ENCODE assay signal across 9 cellular contexts in the genomic region with DNA sequence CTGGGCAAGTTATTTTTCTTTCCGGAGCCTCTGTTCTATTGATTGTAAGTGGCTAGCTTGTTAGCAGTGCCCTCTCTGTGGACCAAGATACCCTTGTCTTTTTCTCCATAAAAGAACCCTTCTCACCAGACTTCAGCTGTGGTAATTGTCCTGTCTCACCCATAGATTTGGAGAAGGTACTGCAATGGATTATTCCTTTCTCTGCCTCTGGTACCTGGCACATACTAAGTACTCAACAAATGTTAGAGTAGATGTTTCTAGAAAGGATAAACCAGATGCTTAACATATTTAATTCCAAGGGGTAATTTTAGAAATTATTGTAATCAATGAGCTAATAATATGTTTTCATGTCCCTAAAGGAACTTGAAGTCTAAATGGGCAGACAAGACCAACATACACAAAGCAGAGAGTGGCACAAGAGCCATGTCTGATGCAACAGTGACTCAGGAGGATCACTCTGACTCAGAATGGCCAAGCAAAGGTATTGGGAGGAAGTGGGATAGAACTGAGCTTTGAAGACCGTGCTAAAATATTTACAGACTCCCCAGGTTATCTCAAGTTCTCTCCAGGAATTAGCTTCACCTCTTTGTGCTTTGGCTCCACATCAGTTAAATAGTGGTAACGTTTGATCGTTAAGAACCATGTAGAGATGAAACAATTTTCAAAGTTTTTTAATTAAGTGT.
DNase-seq lines count a peak whose midpoint lies in the region; ATAC-seq and TF ChIP-seq lines count a peak whose summit lies in the region.
"Had no signal": no experiment of that assay in that cellular context is flagged by ENCODE, and none has a peak within 500 bp of the region (broad histone marks: within the 10 kb centered on the region; RNA-seq: fewer than 3 reads in every experiment).

No MANE protein-coding gene starts in this region.

- H3K4me1 ChIP-seq in ACC112 (ENCODE audit: control insufficient read depth, insufficient read depth, low read length, unreplicated experiment), result peaks cover 12% of the 10 kb centered on the region
- peaks cover 4% of the 10 kb centered on the region for H3K4me1 ChIP-seq in lower lobe of right lung

- no peak for TF ChIP-seq CTCF in activated CD8-positive, alpha-beta T cell treated with anti-CD3 and anti-CD28 coated beads for 36 hours (IDR thresholded peaks at IDR 0.05)
- TF ChIP-seq CTCF in chondrocyte (IDR thresholded peaks at IDR 0.05), result no peak
- TF ChIP-seq CTCF in lower lobe of right lung (IDR thresholded peaks at IDR 0.05), result no peak

- peaks cover 10% of the 10 kb centered on the region for H3K4me1 Mint-ChIP-seq in activated CD8-positive, alpha-beta T cell treated with anti-CD3 and anti-CD28 coated beads for 36 hours (ENCODE audit: low read depth)
- peaks cover 6% of the 10 kb centered on the region for H3K4me1 Mint-ChIP-seq in chondrocyte (ENCODE audit: low read depth)

- no peaks in the 10 kb centered on the region for H3K79me2 ChIP-seq in ACC112 (ENCODE audit: control insufficient read depth, insufficient read depth, low read length, unreplicated experiment)

- CTCF ChIA-PET in activated CD8-positive, alpha-beta T cell treated with anti-CD3 and anti-CD28 coated beads for 36 hours (lab: Charles Lee), result no interaction called here

- POLR2A ChIA-PET in activated CD8-positive, alpha-beta T cell treated with anti-CD3 and anti-CD28 coated beads for 36 hours (lab: Charles Lee), result no interaction called here

- H3K27me3 Mint-ChIP-seq in activated CD8-positive, alpha-beta T cell treated with anti-CD3 and anti-CD28 coated beads for 36 hours, result peaks cover 31% of the 10 kb centered on the region
- peaks cover 2% of the 10 kb centered on the region for H3K27me3 Mint-ChIP-seq in chondrocyte (ENCODE audit: low read depth)

- peak overlapping the region; percentile 13 for H3K27ac Mint-ChIP-seq in activated CD8-positive, alpha-beta T cell treated with anti-CD3 and anti-CD28 coated beads for 36 hours
- H3K27ac Mint-ChIP-seq in chondrocyte (ENCODE audit: unreplicated experiment), result no peak overlapping the region

- H3K36me3 Mint-ChIP-seq in activated CD8-positive, alpha-beta T cell treated with anti-CD3 and anti-CD28 coated beads for 36 hours (ENCODE audit: low read depth), result no peaks in the 10 kb centered on the region
- peaks cover 4% of the 10 kb centered on the region for H3K36me3 Mint-ChIP-seq in chondrocyte (ENCODE audit: low read depth)

- no peaks in the 10 kb centered on the region for H3K9me3 ChIP-seq in lower lobe of right lung
- H3K9me3 ChIP-seq: heart right ventricle had no signal

- peak; percentile 64 for DNase-seq in activated CD8-positive, alpha-beta T cell treated with anti-CD3 and anti-CD28 coated beads for 36 hours
- no peak for DNase-seq in hippocampal formation (lab: John Stamatoyannopoulos, UW)
- DNase-seq in chondrocyte (ENCODE audit: low spot score), result no peak
- DNase-seq in left lobe of liver (ENCODE audit: low spot score), result no peak
- DNase-seq in lower lobe of right lung, result no peak
- DNase-seq: heart right ventricle had no signal

- intact Hi-C loops in activated CD8-positive, alpha-beta T cell treated with anti-CD3 and anti-CD28 coated beads for 36 hours (cut with micrococcal nuclease), result no loop called here
- intact Hi-C loops in lower lobe of right lung (cut with DNase I), result no loop called here

- H3K27ac ChIP-seq in ACC112 (ENCODE audit: low read depth, low read length), result peak overlapping the region; percentile 17
- H3K27ac ChIP-seq in lower lobe of right lung, result no peak overlapping the region
- H3K27ac ChIP-seq: heart right ventricle had no signal

- H3K4me3 Mint-ChIP-seq in activated CD8-positive, alpha-beta T cell treated with anti-CD3 and anti-CD28 coated beads for 36 hours, result no peak overlapping the region
- H3K4me3 Mint-ChIP-seq in chondrocyte (ENCODE audit: unreplicated experiment), result no peak overlapping the region

- H3K36me3 ChIP-seq in ACC112 (ENCODE audit: insufficient read depth, low read length) (no peaks in the 10 kb centered on the region), lower lobe of right lung (no peaks in the 10 kb centered on the region)
- H3K36me3 ChIP-seq: heart right ventricle had no signal

- H3K4me3 ChIP-seq in ACC112 (ENCODE audit: low read depth, low read length) (no peak overlapping the region), lower lobe of right lung (no peak overlapping the region)
- H3K4me3 ChIP-seq: heart right ventricle had no signal

- H3K27me3 ChIP-seq in ACC112 (ENCODE audit: insufficient read depth, low read length) (no peaks in the 10 kb centered on the region), lower lobe of right lung (ENCODE audit: low read depth) (no peaks in the 10 kb centered on the region)
- H3K27me3 ChIP-seq: heart right ventricle had no signal

- peak overlapping the region; percentile 5 for H2AFZ ChIP-seq in ACC112 (ENCODE audit: low read length, unreplicated experiment)

- H3K9me3 Mint-ChIP-seq in activated CD8-positive, alpha-beta T cell treated with anti-CD3 and anti-CD28 coated beads for 36 hours, result no peaks in the 10 kb centered on the region
- H3K9me3 Mint-ChIP-seq in chondrocyte (ENCODE audit: low read depth), result peaks cover 4% of the 10 kb centered on the region

- ATAC-seq in GM19372 (IDR thresholded peaks at IDR 0.05; ENCODE audit: low read depth, unreplicated experiment) (peak; percentile 51), HG03139 (IDR thresholded peaks at IDR 0.05; ENCODE audit: unreplicated experiment) (peak; percentile 91), left lobe of liver (no peak), lower lobe of right lung (no peak)
- ATAC-seq in activated CD8-positive, alpha-beta T cell treated with anti-CD3 and anti-CD28 coated beads for 36 hours, result peak; percentile 87
- ATAC-seq: heart right ventricle had no signal

Comparison
In these comparisons a context has a peak if more than half of its experiments do, and no peak if none do; other contexts are left out.
1. ATAC-seq: peak in GM19372 (single experiment), HG03139 (single experiment) and activated CD8-positive, alpha-beta T cell treated with anti-CD3 and anti-CD28 coated beads for 36 hours (single experiment); none in left lobe of liver (single experiment) and lower lobe of right lung (0 of 2).